ENCODE assay signal across 1 cellular context in the genomic region with DNA sequence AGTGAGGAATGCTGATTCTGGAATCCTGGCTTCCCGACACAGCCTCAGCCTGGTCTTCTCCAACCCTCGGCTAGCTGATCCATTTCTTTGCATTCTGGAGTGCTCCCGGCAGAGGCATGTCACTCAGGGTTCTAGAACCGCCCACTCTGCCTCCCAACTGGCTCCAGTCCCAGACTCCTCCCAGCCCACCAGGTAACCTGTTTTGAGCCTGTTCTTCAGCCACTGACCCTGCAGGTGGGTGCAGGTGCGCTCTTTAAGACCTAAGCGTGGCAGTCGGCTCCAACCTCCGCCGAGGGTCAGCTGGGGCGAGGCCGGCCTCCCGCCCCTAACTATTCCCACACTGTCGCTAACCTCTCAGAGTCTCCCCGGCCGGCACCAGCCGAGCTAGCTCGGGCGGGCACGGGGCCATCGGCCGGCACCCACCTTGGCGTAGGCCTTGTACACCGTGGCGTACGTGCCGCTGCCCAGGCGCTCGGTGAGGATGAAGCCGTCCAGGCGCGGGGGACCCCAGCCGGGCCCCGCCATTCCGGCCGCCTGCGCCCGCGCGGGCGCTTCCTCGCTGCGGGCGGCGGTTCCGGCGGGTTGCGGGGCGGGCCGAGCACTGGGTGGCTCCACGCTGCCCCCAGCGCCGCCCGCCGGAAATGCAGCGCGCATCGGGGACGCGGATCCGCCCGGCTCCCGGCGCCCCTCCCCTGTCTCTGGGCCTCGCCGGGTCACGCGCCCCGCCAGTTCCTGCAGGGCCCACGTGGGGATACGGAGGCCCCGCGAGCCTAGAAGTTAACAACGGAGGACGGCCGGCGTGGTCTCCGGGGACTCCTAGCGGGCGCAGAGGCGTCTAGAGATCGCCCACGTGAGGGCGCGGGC.
TF ChIP-seq lines count a peak whose summit lies in the region.

A gene with protein sequence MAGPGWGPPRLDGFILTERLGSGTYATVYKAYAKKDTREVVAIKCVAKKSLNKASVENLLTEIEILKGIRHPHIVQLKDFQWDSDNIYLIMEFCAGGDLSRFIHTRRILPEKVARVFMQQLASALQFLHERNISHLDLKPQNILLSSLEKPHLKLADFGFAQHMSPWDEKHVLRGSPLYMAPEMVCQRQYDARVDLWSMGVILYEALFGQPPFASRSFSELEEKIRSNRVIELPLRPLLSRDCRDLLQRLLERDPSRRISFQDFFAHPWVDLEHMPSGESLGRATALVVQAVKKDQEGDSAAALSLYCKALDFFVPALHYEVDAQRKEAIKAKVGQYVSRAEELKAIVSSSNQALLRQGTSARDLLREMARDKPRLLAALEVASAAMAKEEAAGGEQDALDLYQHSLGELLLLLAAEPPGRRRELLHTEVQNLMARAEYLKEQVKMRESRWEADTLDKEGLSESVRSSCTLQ (minus strand): TSS at position 576 of the 864 bp plus-strand sequence. CDS start 51 bp downstream, at position 525.

TF ChIP-seq in HepG2, 621 proteins besides CTCF, POLR2A, EP300 and RAD21 (continued from another document and continues in another):
- TF ChIP-seq, protein P1, sequence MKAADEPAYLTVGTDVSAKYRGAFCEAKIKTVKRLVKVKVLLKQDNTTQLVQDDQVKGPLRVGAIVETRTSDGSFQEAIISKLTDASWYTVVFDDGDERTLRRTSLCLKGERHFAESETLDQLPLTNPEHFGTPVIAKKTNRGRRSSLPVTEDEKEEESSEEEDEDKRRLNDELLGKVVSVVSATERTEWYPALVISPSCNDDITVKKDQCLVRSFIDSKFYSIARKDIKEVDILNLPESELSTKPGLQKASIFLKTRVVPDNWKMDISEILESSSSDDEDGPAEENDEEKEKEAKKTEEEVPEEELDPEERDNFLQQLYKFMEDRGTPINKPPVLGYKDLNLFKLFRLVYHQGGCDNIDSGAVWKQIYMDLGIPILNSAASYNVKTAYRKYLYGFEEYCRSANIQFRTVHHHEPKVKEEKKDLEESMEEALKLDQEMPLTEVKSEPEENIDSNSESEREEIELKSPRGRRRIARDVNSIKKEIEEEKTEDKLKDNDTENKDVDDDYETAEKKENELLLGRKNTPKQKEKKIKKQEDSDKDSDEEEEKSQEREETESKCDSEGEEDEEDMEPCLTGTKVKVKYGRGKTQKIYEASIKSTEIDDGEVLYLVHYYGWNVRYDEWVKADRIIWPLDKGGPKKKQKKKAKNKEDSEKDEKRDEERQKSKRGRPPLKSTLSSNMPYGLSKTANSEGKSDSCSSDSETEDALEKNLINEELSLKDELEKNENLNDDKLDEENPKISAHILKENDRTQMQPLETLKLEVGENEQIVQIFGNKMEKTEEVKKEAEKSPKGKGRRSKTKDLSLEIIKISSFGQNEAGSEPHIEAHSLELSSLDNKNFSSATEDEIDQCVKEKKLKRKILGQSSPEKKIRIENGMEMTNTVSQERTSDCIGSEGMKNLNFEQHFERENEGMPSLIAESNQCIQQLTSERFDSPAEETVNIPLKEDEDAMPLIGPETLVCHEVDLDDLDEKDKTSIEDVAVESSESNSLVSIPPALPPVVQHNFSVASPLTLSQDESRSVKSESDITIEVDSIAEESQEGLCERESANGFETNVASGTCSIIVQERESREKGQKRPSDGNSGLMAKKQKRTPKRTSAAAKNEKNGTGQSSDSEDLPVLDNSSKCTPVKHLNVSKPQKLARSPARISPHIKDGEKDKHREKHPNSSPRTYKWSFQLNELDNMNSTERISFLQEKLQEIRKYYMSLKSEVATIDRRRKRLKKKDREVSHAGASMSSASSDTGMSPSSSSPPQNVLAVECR (CRISPR knock-in tag; IDR thresholded peaks at IDR 0.05; ENCODE audit: borderline replicate concordance), result peak; percentile 76
- no peak for TF ChIP-seq ZC3H4 (CRISPR knock-in tag; IDR thresholded peaks at IDR 0.05; ENCODE audit: borderline replicate concordance)
- TF ChIP-seq TMF1 (CRISPR knock-in tag; IDR thresholded peaks at IDR 0.05; ENCODE audit: low read depth), result 0 out of 2 replicates have a peak, but pooled peaks have one; percentile 59
- no peak for TF ChIP-seq ZNF572 (CRISPR knock-in tag; IDR thresholded peaks at IDR 0.05)
- TF ChIP-seq PRPF4 (IDR thresholded peaks at IDR 0.05; ENCODE audit: low read depth, low read length, poor library complexity, severe bottlenecking), result no peak
- no peak for TF ChIP-seq MATR3 (CRISPR knock-in tag; IDR thresholded peaks at IDR 0.05)
- no peak for TF ChIP-seq ZIK1 (CRISPR knock-in tag; IDR thresholded peaks at IDR 0.05; ENCODE audit: borderline replicate concordance, low read depth)
- TF ChIP-seq, protein P2, sequence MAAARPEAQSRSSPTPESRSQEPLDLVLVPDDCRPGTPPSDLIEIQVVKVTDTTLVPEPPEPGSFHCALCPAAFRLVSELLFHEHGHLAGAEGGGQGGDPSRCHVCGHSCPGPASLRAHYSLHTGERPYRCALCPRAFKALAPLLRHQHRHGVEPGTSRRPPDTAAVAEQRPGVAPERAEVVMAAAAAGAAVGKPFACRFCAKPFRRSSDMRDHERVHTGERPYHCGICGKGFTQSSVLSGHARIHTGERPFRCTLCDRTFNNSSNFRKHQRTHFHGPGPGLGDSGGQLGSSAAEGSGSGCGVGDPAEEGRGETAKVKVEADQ (CRISPR knock-in tag; IDR thresholded peaks at IDR 0.05; ENCODE audit: borderline replicate concordance), result peak; percentile 57; the same call in 1 of the 2 replicates
- TF ChIP-seq SMAD3 (CRISPR knock-in tag; IDR thresholded peaks at IDR 0.05), result no peak
- TF ChIP-seq HNRNPLL (IDR thresholded peaks at IDR 0.05; ENCODE audit: low read depth, low read length, poor library complexity, severe bottlenecking), result peak; percentile 69
- TF ChIP-seq ZSCAN29 (CRISPR knock-in tag; conservative IDR thresholded peaks at IDR 0.05), result no peak
- TF ChIP-seq, protein P3, sequence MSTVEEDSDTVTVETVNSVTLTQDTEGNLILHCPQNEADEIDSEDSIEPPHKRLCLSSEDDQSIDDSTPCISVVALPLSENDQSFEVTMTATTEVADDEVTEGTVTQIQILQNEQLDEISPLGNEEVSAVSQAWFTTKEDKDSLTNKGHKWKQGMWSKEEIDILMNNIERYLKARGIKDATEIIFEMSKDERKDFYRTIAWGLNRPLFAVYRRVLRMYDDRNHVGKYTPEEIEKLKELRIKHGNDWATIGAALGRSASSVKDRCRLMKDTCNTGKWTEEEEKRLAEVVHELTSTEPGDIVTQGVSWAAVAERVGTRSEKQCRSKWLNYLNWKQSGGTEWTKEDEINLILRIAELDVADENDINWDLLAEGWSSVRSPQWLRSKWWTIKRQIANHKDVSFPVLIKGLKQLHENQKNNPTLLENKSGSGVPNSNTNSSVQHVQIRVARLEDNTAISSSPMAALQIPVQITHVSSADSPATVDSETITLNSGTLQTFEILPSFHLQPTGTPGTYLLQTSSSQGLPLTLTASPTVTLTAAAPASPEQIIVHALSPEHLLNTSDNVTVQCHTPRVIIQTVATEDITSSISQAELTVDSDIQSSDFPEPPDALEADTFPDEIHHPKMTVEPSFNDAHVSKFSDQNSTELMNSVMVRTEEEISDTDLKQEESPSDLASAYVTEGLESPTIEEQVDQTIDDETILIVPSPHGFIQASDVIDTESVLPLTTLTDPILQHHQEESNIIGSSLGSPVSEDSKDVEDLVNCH (CRISPR knock-in tag; IDR thresholded peaks at IDR 0.05), result no peak
- TF ChIP-seq ZNF672 (CRISPR knock-in tag; IDR thresholded peaks at IDR 0.05), result no peak
- no peak for TF ChIP-seq HHEX (CRISPR knock-in tag; IDR thresholded peaks at IDR 0.05)
- TF ChIP-seq, protein P4, sequence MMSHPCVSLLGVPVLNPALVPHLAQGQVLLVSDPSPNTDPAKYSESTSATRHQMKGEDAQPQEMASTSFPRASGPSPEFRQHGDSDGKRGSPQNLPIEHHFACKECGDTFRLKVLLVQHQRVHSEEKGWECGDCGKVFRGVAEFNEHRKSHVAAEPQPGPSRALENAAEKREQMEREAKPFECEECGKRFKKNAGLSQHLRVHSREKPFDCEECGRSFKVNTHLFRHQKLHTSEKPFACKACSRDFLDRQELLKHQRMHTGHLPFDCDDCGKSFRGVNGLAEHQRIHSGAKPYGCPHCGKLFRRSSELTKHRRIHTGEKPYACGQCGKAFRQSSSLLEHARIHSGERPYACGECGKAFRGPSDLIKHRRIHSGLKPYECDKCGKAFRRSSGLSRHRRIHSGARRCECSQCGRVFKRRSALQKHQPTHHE (CRISPR knock-in tag; IDR thresholded peaks at IDR 0.05; ENCODE audit: borderline replicate concordance), result no peak; the same call in 1 of the 2 replicates
- no peak for TF ChIP-seq TOE1 (CRISPR knock-in tag; IDR thresholded peaks at IDR 0.05)
- TF ChIP-seq CAMTA2 (CRISPR knock-in tag; IDR thresholded peaks at IDR 0.05; ENCODE audit: borderline replicate concordance), result peak; percentile 74; the same call in 1 of the 2 replicates
- no peak for TF ChIP-seq ZNF251 (CRISPR knock-in tag; IDR thresholded peaks at IDR 0.05)
- peak; percentile 63 for TF ChIP-seq TBX2 (CRISPR knock-in tag; IDR thresholded peaks at IDR 0.05; ENCODE audit: borderline replicate concordance)
- TF ChIP-seq ZZZ3 (CRISPR knock-in tag; IDR thresholded peaks at IDR 0.05; ENCODE audit: borderline replicate concordance), result no peak
- TF ChIP-seq, protein P5, sequence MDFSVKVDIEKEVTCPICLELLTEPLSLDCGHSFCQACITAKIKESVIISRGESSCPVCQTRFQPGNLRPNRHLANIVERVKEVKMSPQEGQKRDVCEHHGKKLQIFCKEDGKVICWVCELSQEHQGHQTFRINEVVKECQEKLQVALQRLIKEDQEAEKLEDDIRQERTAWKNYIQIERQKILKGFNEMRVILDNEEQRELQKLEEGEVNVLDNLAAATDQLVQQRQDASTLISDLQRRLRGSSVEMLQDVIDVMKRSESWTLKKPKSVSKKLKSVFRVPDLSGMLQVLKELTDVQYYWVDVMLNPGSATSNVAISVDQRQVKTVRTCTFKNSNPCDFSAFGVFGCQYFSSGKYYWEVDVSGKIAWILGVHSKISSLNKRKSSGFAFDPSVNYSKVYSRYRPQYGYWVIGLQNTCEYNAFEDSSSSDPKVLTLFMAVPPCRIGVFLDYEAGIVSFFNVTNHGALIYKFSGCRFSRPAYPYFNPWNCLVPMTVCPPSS (IDR thresholded peaks at IDR 0.05), result no peak
- no peak; the same call in 1 of the 2 replicates for TF ChIP-seq ZNF225 (CRISPR knock-in tag; IDR thresholded peaks at IDR 0.05)
- no peak for TF ChIP-seq XRCC5 (optimal IDR thresholded peaks at IDR 0.05; ENCODE audit: low read length)
- TF ChIP-seq GPN1 (CRISPR knock-in tag; IDR thresholded peaks at IDR 0.05; ENCODE audit: borderline replicate concordance), result no peak
- no peak for TF ChIP-seq ZNF75D (CRISPR knock-in tag; IDR thresholded peaks at IDR 0.05; ENCODE audit: borderline replicate concordance)
- TF ChIP-seq, protein P6, sequence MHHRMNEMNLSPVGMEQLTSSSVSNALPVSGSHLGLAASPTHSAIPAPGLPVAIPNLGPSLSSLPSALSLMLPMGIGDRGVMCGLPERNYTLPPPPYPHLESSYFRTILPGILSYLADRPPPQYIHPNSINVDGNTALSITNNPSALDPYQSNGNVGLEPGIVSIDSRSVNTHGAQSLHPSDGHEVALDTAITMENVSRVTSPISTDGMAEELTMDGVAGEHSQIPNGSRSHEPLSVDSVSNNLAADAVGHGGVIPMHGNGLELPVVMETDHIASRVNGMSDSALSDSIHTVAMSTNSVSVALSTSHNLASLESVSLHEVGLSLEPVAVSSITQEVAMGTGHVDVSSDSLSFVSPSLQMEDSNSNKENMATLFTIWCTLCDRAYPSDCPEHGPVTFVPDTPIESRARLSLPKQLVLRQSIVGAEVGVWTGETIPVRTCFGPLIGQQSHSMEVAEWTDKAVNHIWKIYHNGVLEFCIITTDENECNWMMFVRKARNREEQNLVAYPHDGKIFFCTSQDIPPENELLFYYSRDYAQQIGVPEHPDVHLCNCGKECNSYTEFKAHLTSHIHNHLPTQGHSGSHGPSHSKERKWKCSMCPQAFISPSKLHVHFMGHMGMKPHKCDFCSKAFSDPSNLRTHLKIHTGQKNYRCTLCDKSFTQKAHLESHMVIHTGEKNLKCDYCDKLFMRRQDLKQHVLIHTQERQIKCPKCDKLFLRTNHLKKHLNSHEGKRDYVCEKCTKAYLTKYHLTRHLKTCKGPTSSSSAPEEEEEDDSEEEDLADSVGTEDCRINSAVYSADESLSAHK (CRISPR knock-in tag; IDR thresholded peaks at IDR 0.05; ENCODE audit: borderline replicate concordance), result no peak
- TF ChIP-seq MLLT10 (CRISPR knock-in tag; IDR thresholded peaks at IDR 0.05), result no peak
- no peak for TF ChIP-seq NCOA5 (CRISPR knock-in tag; IDR thresholded peaks at IDR 0.05)
- TF ChIP-seq NFE2L1 (CRISPR knock-in tag; IDR thresholded peaks at IDR 0.05; ENCODE audit: borderline replicate concordance), result no peak
- no peak for TF ChIP-seq KDM4B (CRISPR knock-in tag; IDR thresholded peaks at IDR 0.05)
- no peak for TF ChIP-seq ZKSCAN5 (CRISPR knock-in tag; IDR thresholded peaks at IDR 0.05)
- TF ChIP-seq HMGA1 (CRISPR knock-in tag; conservative IDR thresholded peaks at IDR 0.05), result no peak
- no peak for TF ChIP-seq PTBP1 (IDR thresholded peaks at IDR 0.05; ENCODE audit: low read depth, low read length, poor library complexity, severe bottlenecking)
- TF ChIP-seq NFKB2 (CRISPR knock-in tag; IDR thresholded peaks at IDR 0.05; ENCODE audit: borderline replicate concordance), result no peak
- TF ChIP-seq ZNF24 (IDR thresholded peaks at IDR 0.05), result no peak
- TF ChIP-seq NFATC3 (CRISPR knock-in tag; IDR thresholded peaks at IDR 0.05), result no peak
- no peak for TF ChIP-seq ZNF816 (CRISPR knock-in tag; IDR thresholded peaks at IDR 0.05; ENCODE audit: borderline replicate concordance)
- TF ChIP-seq ATF7-NPFF (CRISPR knock-in tag; IDR thresholded peaks at IDR 0.05; ENCODE audit: low read depth), result no peak
- TF ChIP-seq, protein P7, sequence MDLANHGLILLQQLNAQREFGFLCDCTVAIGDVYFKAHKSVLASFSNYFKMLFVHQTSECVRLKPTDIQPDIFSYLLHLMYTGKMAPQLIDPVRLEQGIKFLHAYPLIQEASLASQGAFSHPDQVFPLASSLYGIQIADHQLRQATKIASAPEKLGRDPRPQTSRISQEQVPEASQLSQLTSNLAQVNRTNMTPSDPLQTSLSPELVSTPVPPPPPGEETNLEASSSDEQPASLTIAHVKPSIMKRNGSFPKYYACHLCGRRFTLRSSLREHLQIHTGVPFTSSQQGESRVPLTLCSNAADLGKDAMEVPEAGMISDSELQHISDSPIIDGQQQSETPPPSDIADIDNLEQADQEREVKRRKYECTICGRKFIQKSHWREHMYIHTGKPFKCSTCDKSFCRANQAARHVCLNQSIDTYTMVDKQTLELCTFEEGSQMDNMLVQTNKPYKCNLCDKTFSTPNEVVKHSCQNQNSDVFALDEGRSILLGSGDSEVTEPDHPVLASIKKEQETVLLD (CRISPR knock-in tag; IDR thresholded peaks at IDR 0.05; ENCODE audit: low read depth), result peak; percentile 31; the same call in 1 of the 2 replicates
- TF ChIP-seq ATF7 (IDR thresholded peaks at IDR 0.05), result no peak
- TF ChIP-seq ATF7 (CRISPR knock-in tag; IDR thresholded peaks at IDR 0.05), result no peak
- TF ChIP-seq MBNL3 (CRISPR knock-in tag; conservative IDR thresholded peaks at IDR 0.05), result no peak
- TF ChIP-seq MTA1 (CRISPR knock-in tag; IDR thresholded peaks at IDR 0.05; ENCODE audit: borderline replicate concordance), result peak; percentile 46; the same call in 1 of the 2 replicates
- TF ChIP-seq, protein P8, sequence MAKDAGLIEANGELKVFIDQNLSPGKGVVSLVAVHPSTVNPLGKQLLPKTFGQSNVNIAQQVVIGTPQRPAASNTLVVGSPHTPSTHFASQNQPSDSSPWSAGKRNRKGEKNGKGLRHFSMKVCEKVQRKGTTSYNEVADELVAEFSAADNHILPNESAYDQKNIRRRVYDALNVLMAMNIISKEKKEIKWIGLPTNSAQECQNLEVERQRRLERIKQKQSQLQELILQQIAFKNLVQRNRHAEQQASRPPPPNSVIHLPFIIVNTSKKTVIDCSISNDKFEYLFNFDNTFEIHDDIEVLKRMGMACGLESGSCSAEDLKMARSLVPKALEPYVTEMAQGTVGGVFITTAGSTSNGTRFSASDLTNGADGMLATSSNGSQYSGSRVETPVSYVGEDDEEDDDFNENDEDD (CRISPR knock-in tag; IDR thresholded peaks at IDR 0.05; ENCODE audit: borderline replicate concordance), result peak; percentile 67; the same call in 1 of the 2 replicates
